ENCODE assay signal across 15 cellular contexts in the genomic region with DNA sequence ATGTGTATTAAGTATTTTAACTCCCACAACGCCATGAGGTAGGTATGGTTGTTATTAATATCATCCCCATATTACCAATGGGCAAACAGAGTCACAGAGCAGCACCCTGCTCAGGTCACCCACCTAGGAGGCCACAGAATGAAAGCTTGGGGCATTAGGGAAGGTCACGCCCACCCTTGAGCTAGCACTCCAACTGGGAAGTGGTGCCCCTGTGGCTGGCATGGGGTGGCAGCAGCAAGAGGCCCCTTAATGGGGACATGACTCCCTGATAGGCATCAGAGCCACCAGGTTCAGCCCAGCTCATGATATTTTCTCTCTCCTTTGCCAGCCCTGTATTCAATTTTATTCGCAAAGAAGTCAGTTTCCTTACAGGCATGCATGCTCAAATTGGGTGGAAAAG.
"Had no signal": no experiment of that assay in that cellular context is flagged by ENCODE, and none has a peak within 500 bp of the region (broad histone marks: within the 10 kb centered on the region; RNA-seq: fewer than 3 reads in every experiment).

No MANE protein-coding gene starts in this region.

- H3K9me3 Mint-ChIP-seq: activated T-helper 17 cell treated with anti-CD3 and anti-CD28 coated beads, Interleukin-2, amount 50 U/mL, for 72 hours; central memory CD8-positive, alpha-beta T cell; neural crest cell had no signal

- H3K4me1 ChIP-seq: prostate gland, SJCRH30, thyroid gland had no signal

- H3K4me3 Mint-ChIP-seq: activated T-helper 17 cell treated with anti-CD3 and anti-CD28 coated beads, Interleukin-2, amount 50 U/mL, for 72 hours; central memory CD8-positive, alpha-beta T cell; neural crest cell had no signal

- H3K4me3 ChIP-seq: coronary artery, prostate gland, SJCRH30, thyroid gland had no signal

- H3K27ac Mint-ChIP-seq: activated T-helper 17 cell treated with anti-CD3 and anti-CD28 coated beads, Interleukin-2, amount 50 U/mL, for 72 hours had no signal

- H3K9me3 ChIP-seq: prostate gland, SJCRH30, thyroid gland had no signal

- H3K27ac ChIP-seq: brain microvascular endothelial cell, prostate gland, SJCRH30, thyroid gland had no signal

- H3K4me1 Mint-ChIP-seq: activated T-helper 17 cell treated with anti-CD3 and anti-CD28 coated beads, Interleukin-2, amount 50 U/mL, for 72 hours; neural crest cell had no signal

- H3K27me3 ChIP-seq: brain microvascular endothelial cell, thyroid gland had no signal

- H3K27me3 Mint-ChIP-seq: central memory CD8-positive, alpha-beta T cell had no signal

- H3K36me3 ChIP-seq: brain microvascular endothelial cell, prostate gland, SJCRH30, thyroid gland had no signal

- DNase-seq: activated CD4-positive, alpha-beta T cell treated with anti-CD3 and anti-CD28 coated beads, Interleukin-2, amount 50 U/mL, for 4 hours; activated naive CD4-positive, alpha-beta T cell treated with anti-CD3 and anti-CD28 coated beads, Interleukin-2, amount 50 U/mL, for 16 hours; activated T-cell treated with anti-CD3 and anti-CD28 coated beads for 4 hours; erythroblast; foreskin melanocyte; kidney glomerular epithelial cell; SJCRH30; stimulated activated naive CD4-positive, alpha-beta T cell; thyroid gland had no signal
